In the genomic region with DNA sequence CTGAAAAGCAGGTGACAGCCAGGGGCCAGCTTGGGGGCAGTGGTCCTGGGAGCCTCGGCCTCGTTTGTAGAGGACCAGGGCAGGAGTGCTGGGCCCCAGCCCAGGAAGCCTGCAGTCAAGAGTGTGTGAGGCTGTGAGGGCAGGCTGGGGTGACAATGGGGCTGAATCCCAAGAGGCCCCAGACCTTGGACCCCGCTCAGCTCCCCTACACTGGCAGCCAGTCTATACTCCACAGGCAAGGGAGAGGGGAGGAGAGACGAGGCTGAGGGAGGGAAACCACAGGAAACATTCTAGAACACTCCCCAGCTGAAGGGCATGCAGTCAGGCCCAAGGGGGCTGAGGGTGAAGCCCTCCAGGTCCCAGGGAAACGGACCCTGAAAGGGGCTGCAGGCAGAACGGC, we compare ENCODE assay signal across 22 cellular contexts. TPM values are rescaled to one million over a fixed set of nuclear protein-coding genes. Genes with fewer than 3 reads are reported as not detected.
DNase-seq lines count a peak whose midpoint lies in the region; ATAC-seq and TF ChIP-seq lines count a peak whose summit lies in the region.
"Had no signal": no experiment of that assay in that cellular context is flagged by ENCODE, and none has a peak within 500 bp of the region (broad histone marks: within the 10 kb centered on the region; RNA-seq: fewer than 3 reads in every experiment).

No MANE protein-coding gene starts in this region.

- in situ Hi-C loops in GM13977 (cut with MboI; ENCODE audit: low pct_unique_long_range_greater_than_20kb, low sequenced_read_pairs, unreplicated experiment) = no loop called here

- H3K36me3 Mint-ChIP-seq in activated T-cell treated with anti-CD3 and anti-CD28 coated beads, Interleukin-2, amount 50 U/mL, for 72 hours (ENCODE audit: insufficient read depth in 2 of 2) = peaks cover 3 to 22% of the 10 kb centered on the region in 2 donors
- peaks cover 42% of the 10 kb centered on the region for H3K36me3 Mint-ChIP-seq in endothelial cell (ENCODE audit: low read depth, unreplicated experiment)
- H3K36me3 Mint-ChIP-seq: IgD-negative memory B cell had no signal

- peak overlapping the region; percentile 38 for H3K27ac Mint-ChIP-seq in activated T-cell treated with anti-CD3 and anti-CD28 coated beads, Interleukin-2, amount 50 U/mL, for 72 hours
- no peak overlapping the region for H3K27ac Mint-ChIP-seq in endothelial cell (ENCODE audit: unreplicated experiment)
- H3K27ac Mint-ChIP-seq: GM23338 had no signal

- H3K27me3 Mint-ChIP-seq in activated T-cell treated with anti-CD3 and anti-CD28 coated beads, Interleukin-2, amount 50 U/mL, for 72 hours (ENCODE audit: low read depth) = no peaks in the 10 kb centered on the region
- peaks cover 25% of the 10 kb centered on the region for H3K27me3 Mint-ChIP-seq in endothelial cell (ENCODE audit: unreplicated experiment)
- H3K27me3 Mint-ChIP-seq: CD4-positive, alpha-beta memory T cell; IgD-negative memory B cell had no signal

- no peak for ATAC-seq in activated T-cell treated with anti-CD3 and anti-CD28 coated beads, Interleukin-2, amount 50 U/mL, for 72 hours (replicated peaks in 1 of 2)
- ATAC-seq in sciatic nerve = no peak
- ATAC-seq: GM23338 had no signal

- no peak overlapping the region for H3K4me3 Mint-ChIP-seq in activated T-cell treated with anti-CD3 and anti-CD28 coated beads, Interleukin-2, amount 50 U/mL, for 72 hours
- H3K4me3 Mint-ChIP-seq in endothelial cell (ENCODE audit: unreplicated experiment) = peak overlapping the region; percentile 52
- H3K4me3 Mint-ChIP-seq: GM23338 had no signal

- intact Hi-C loops in sciatic nerve (cut with DNase I) = no loop called here

- H3K4me1 Mint-ChIP-seq in activated T-cell treated with anti-CD3 and anti-CD28 coated beads, Interleukin-2, amount 50 U/mL, for 72 hours (ENCODE audit: low read depth) = peaks cover 11% of the 10 kb centered on the region
- H3K4me1 Mint-ChIP-seq in endothelial cell (ENCODE audit: unreplicated experiment) = peaks cover 6% of the 10 kb centered on the region

- TF ChIP-seq CTCF in endothelial cell (IDR thresholded peaks at IDR 0.05; ENCODE audit: unreplicated experiment) (no peak), GM13977 (IDR thresholded peaks at IDR 0.05; ENCODE audit: extremely low read depth, insufficient read depth, missing control alignments) (no peak)

- no peak for DNase-seq in activated T-cell treated with anti-CD3 and anti-CD28 coated beads, Interleukin-2, amount 50 U/mL, for 72 hours
- DNase-seq in activated T-cell treated with anti-CD3 and anti-CD28 coated beads for 4 hours = no peak
- no peak for DNase-seq in endothelial cell (ENCODE audit: low spot score)
- DNase-seq in sciatic nerve (ENCODE audit: low spot score) = no peak
- DNase-seq in GM13977 (ENCODE audit: low spot score) = no peak
- DNase-seq in activated gamma-delta T cell treated with Interleukin-2 at 50 U/mL for 16 hours = no peak
- DNase-seq: BE2C; Calu3; CD4-positive, alpha-beta memory T cell; DMS53; EL; HCEC 1CT; Kasumi-1; MG63; NCI-H1048; NCI-H1436 treated with DMSO at 0.1 percent for 48 hours; NCI-H2029; NCI-H345; NCI-H524 treated with DMSO at 0.1 percent for 48 hours; SJCRH30 had no signal

- H3K9me3 Mint-ChIP-seq in activated T-cell treated with anti-CD3 and anti-CD28 coated beads, Interleukin-2, amount 50 U/mL, for 72 hours = no peaks in the 10 kb centered on the region
- H3K9me3 Mint-ChIP-seq in endothelial cell (ENCODE audit: unreplicated experiment) = no peaks in the 10 kb centered on the region
- H3K9me3 Mint-ChIP-seq: IgD-negative memory B cell had no signal

RNA-seq across cellular contexts. Expression of gene INPP5E, which starts 2.7 kb away (rescaled TPM):
- total RNA-seq in activated T-cell treated with anti-CD3 and anti-CD28 coated beads, Interleukin-2, amount 50 U/mL, for 72 hours = 10 to 100 TPM; 17.2 to 20.1 TPM
- total RNA-seq in endothelial cell (ENCODE audit: unreplicated experiment) = 23.6 TPM
- total RNA-seq in sciatic nerve = 18.0 TPM

RNA-seq across cellular contexts. Expression of gene PMPCA, which starts 31.9 kb away (rescaled TPM):
- 10 to 100 TPM; 61.9 to 62.7 TPM for total RNA-seq in activated T-cell treated with anti-CD3 and anti-CD28 coated beads, Interleukin-2, amount 50 U/mL, for 72 hours
- 61.3 TPM for total RNA-seq in endothelial cell (ENCODE audit: unreplicated experiment)
- 38.9 TPM for total RNA-seq in sciatic nerve

RNA-seq across cellular contexts. Expression of gene ENTR1, which starts 31.9 kb away (rescaled TPM):
- total RNA-seq in activated T-cell treated with anti-CD3 and anti-CD28 coated beads, Interleukin-2, amount 50 U/mL, for 72 hours = 10 to 100 TPM; 47.2 to 70.6 TPM
- 45.0 TPM for total RNA-seq in endothelial cell (ENCODE audit: unreplicated experiment)
- 39.7 TPM for total RNA-seq in sciatic nerve

RNA-seq across cellular contexts. Expression of gene SEC16A, which starts 40.5 kb away (rescaled TPM):
- 10 to 100 TPM; 69.5 to 74.5 TPM for total RNA-seq in activated T-cell treated with anti-CD3 and anti-CD28 coated beads, Interleukin-2, amount 50 U/mL, for 72 hours
- total RNA-seq in endothelial cell (ENCODE audit: unreplicated experiment) = 79.5 TPM
- total RNA-seq in sciatic nerve = 52.2 TPM

RNA-seq across cellular contexts. Expression of gene SNAPC4, which starts 42.4 kb away (rescaled TPM):
- 10 to 100 TPM; 10.9 to 14.3 TPM for total RNA-seq in activated T-cell treated with anti-CD3 and anti-CD28 coated beads, Interleukin-2, amount 50 U/mL, for 72 hours
- total RNA-seq in endothelial cell (ENCODE audit: unreplicated experiment) (13.5 TPM), sciatic nerve (9.9 TPM)
